In the genomic region with DNA sequence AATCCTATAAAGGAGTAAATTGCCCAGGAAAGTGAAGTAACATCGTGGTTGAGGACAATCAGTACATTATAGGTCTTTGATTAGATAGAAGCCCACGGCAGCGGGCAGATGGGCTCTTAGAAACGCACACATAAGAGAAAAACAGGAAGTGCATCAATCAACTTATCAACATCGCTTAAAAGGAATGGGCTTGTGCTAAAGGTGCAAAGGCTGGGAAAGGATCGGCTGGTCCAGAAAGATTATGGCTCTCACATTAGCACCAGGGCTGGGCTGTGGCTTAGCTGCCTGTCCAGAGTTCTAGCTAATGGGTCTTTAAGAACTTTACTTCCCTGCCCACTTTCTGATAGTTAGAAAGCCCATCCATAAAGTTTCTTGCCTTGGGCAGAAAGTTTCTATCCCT, we compare ENCODE assay signal across 1 cellular context.
TF ChIP-seq lines count a peak whose summit lies in the region.

No MANE protein-coding gene starts in this region.

TF ChIP-seq in K562, 482 proteins besides CTCF, POLR2A, EP300 and RAD21:
- TF ChIP-seq SPI1 (IDR thresholded peaks at IDR 0.05; ENCODE audit: borderline replicate concordance, low read depth, low read length) (peak; percentile 91), XRCC4 (IDR thresholded peaks at IDR 0.05; ENCODE audit: extremely low read depth, insufficient read depth, insufficient read length) (no peak), MEIS2 (IDR thresholded peaks at IDR 0.05; ENCODE audit: partially characterized antibody) (peak; percentile 19)
